14 cellular contexts compared by ENCODE assay signal in genomic region chr10:73968101-73968515, GRCh38. TPM values are rescaled to one million over a fixed set of nuclear protein-coding genes. Genes with fewer than 3 reads are reported as not detected.
DNase-seq lines count a peak whose midpoint lies in the region; ATAC-seq, FAIRE-seq and TF ChIP-seq lines count a peak whose summit lies in the region.
"Had no signal": no experiment of that assay in that cellular context is flagged by ENCODE, and none has a peak within 500 bp of the region (broad histone marks: within the 10 kb centered on the region; RNA-seq: fewer than 3 reads in every experiment).

No MANE protein-coding gene starts in this region.

- peak overlapping the region; percentile 96 for H3K14ac ChIP-seq in IMR-90 (replicated peaks; ENCODE audit: low read depth, low read length)

- no peaks in the 10 kb centered on the region for H3K9me3 Mint-ChIP-seq in neural progenitor cell
- H3K9me3 Mint-ChIP-seq: CD4-positive, CD25-positive, alpha-beta regulatory T cell had no signal

- H3K4me3 ChIP-seq in AG04450 (ENCODE audit: low read depth, low read length), result no peak overlapping the region
- H3K4me3 ChIP-seq in IMR-90 (ENCODE audit: insufficient read depth, low read depth, low read length), result no peak overlapping the region
- H3K4me3 ChIP-seq in endothelial cell of umbilical vein (replicated peaks in 1 of 3; ENCODE audit: insufficient read depth in 1 of 3, low read depth in 1 of 3, low read length in 3 of 3), result no peak overlapping the region
- H3K4me3 ChIP-seq in neural progenitor cell, result no peak overlapping the region
- H3K4me3 ChIP-seq in kidney (ENCODE audit: low read length in 2 of 2), result no peak overlapping the region
- H3K4me3 ChIP-seq in effector memory CD4-positive, alpha-beta T cell (ENCODE audit: insufficient read depth, low read depth, low read length, poor library complexity, severe bottlenecking), result no peak overlapping the region

- peak overlapping the region; percentile 53 for H3K56ac ChIP-seq in IMR-90 (ENCODE audit: extremely low read depth, insufficient read depth, low read length)

- H4K5ac ChIP-seq in IMR-90 (ENCODE audit: low read depth, low read length), result peak overlapping the region; percentile 71

- peak overlapping the region; percentile 95; the same call in 1 of the 2 replicates for H3K23ac ChIP-seq in IMR-90 (ENCODE audit: low read depth, low read length)

- peak overlapping the region; percentile 21 for H3K27ac ChIP-seq in AG04450 (ENCODE audit: low read depth, low read length)
- H3K27ac ChIP-seq in IMR-90 (ENCODE audit: insufficient read depth, low read length), result peak overlapping the region; percentile 74
- H3K27ac ChIP-seq in endothelial cell of umbilical vein (ENCODE audit: insufficient read depth, low read depth, low read length), result peak overlapping the region; percentile 33
- peak overlapping the region; percentile 65 for H3K27ac ChIP-seq in neural progenitor cell
- peak overlapping the region in 1 of 2 donors; percentile 17 for H3K27ac ChIP-seq in kidney (ENCODE audit: low read depth in 2 of 2, low read length in 2 of 2)
- no peak overlapping the region for H3K27ac ChIP-seq in effector memory CD4-positive, alpha-beta T cell (ENCODE audit: insufficient read depth, low read length, poor library complexity, severe bottlenecking)

- CTCF ChIA-PET in AG04450 (lab: Charles Lee) (interaction anchor here (0.6 to 3.2 kb wide), 3 partner anchors 11 to 82 kb away, joined by 3 to 16 read pairs (median 4); no protein-coding TSS in a partner anchor), IMR-90 (lab: Yijun Ruan, JAX) (no interaction called here), endothelial cell of umbilical vein (lab: Charles Lee) (interaction anchor here (0.9 to 4.9 kb wide), 8 partner anchors 11 to 113 kb away, joined by 3 to 32 read pairs (median 6); partner anchors contain the start of gene VCL)

- H3K9ac ChIP-seq in IMR-90 (ENCODE audit: low read depth, low read length) (0 out of 2 replicates have a peak overlapping the region, but pooled peaks have one; percentile 30), endothelial cell of umbilical vein (replicated peaks; ENCODE audit: extremely low read depth, insufficient read depth, low read length) (peak overlapping the region; percentile 19), neural progenitor cell (no peak overlapping the region), kidney (ENCODE audit: low read length in 2 of 2) (no peak overlapping the region)

- peak overlapping the region; percentile 77 for H2BK5ac ChIP-seq in IMR-90 (ENCODE audit: low read depth, low read length, poor library complexity, severe bottlenecking)

- TF ChIP-seq RAD21 in IMR-90 (IDR thresholded peaks at IDR 0.05; ENCODE audit: low read length), result no peak

- no peaks in the 10 kb centered on the region for H3K79me2 ChIP-seq in endothelial cell of umbilical vein (ENCODE audit: control insufficient read depth, insufficient read depth, low read length)
- no peaks in the 10 kb centered on the region for H3K79me2 ChIP-seq in neural progenitor cell (ENCODE audit: low read depth)

- H3K18ac ChIP-seq in IMR-90 (ENCODE audit: low read depth, low read length), result peak overlapping the region; percentile 78

- H3K27me3 ChIP-seq in AG04450 (ENCODE audit: control insufficient read depth, insufficient read depth, low read length) (no peaks in the 10 kb centered on the region), IMR-90 (ENCODE audit: control insufficient read depth, insufficient read depth, low read length) (no peaks in the 10 kb centered on the region), endothelial cell of umbilical vein (ENCODE audit: control insufficient read depth in 2 of 2, insufficient read depth in 2 of 2, low read length in 2 of 2) (no peaks in the 10 kb centered on the region), neural progenitor cell (no peaks in the 10 kb centered on the region)
- H3K27me3 ChIP-seq in effector memory CD4-positive, alpha-beta T cell (replicated peaks; ENCODE audit: control insufficient read depth, insufficient read depth, low read length, poor library complexity, severe bottlenecking), result no peaks in the 10 kb centered on the region

- no peaks in the 10 kb centered on the region for H3K36me3 Mint-ChIP-seq in neural progenitor cell
- H3K36me3 Mint-ChIP-seq: CD4-positive, CD25-positive, alpha-beta regulatory T cell had no signal

- no TSS peak for BruUV-seq in IMR-90 (replicated peaks; lab: Mats Ljungman, UMichigan)
- no TSS peak for BruUV-seq in endothelial cell of umbilical vein (replicated peaks; lab: Mats Ljungman, UMichigan)

- peaks cover 10% of the 10 kb centered on the region for H3K27me3 Mint-ChIP-seq in neural progenitor cell (ENCODE audit: insufficient read depth, low read depth)

- peak overlapping the region; percentile 21 to 94 for H4K8ac ChIP-seq in IMR-90 (ENCODE audit: low read depth in 2 of 2, low read length in 2 of 2)

- no peaks in the 10 kb centered on the region for H3K9me3 ChIP-seq in AG04450 (ENCODE audit: control insufficient read depth, insufficient read depth, low read length)
- no peaks in the 10 kb centered on the region for H3K9me3 ChIP-seq in IMR-90 (ENCODE audit: control insufficient read depth, insufficient read depth, low read length)
- H3K9me3 ChIP-seq in endothelial cell of umbilical vein (replicated peaks; ENCODE audit: control insufficient read depth, insufficient read depth, low read length), result no peaks in the 10 kb centered on the region
- no peaks in the 10 kb centered on the region for H3K9me3 ChIP-seq in neural progenitor cell (ENCODE audit: low read depth)
- no peaks in the 10 kb centered on the region for H3K9me3 ChIP-seq in kidney (ENCODE audit: control insufficient read depth in 1 of 2, low read length in 2 of 2)
- H3K9me3 ChIP-seq in effector memory CD4-positive, alpha-beta T cell (ENCODE audit: control insufficient read depth, low read length), result no peaks in the 10 kb centered on the region

- peak overlapping the region; percentile 94 for H3K4ac ChIP-seq in IMR-90 (ENCODE audit: low read depth, low read length)

- no peaks in the 10 kb centered on the region for H3K36me3 ChIP-seq in IMR-90 (ENCODE audit: control insufficient read depth, insufficient read depth, low read length)
- no peaks in the 10 kb centered on the region for H3K36me3 ChIP-seq in endothelial cell of umbilical vein (ENCODE audit: control insufficient read depth in 2 of 2, extremely low read depth in 1 of 2, insufficient read depth in 2 of 2, low read length in 2 of 2)
- H3K36me3 ChIP-seq in neural progenitor cell, result no peaks in the 10 kb centered on the region
- no peaks in the 10 kb centered on the region for H3K36me3 ChIP-seq in kidney (ENCODE audit: control insufficient read depth in 1 of 2, insufficient read depth in 2 of 2, low read length in 2 of 2)
- no peaks in the 10 kb centered on the region for H3K36me3 ChIP-seq in effector memory CD4-positive, alpha-beta T cell (ENCODE audit: control insufficient read depth, insufficient read depth, low read length)

- in situ Hi-C loops in IMR-90 (cut with MboI; ENCODE audit: low sequenced_read_pairs), result no loop called here

- no peaks in the 10 kb centered on the region for H4K20me1 ChIP-seq in IMR-90 (ENCODE audit: insufficient read depth, low read length)
- no peaks in the 10 kb centered on the region for H4K20me1 ChIP-seq in endothelial cell of umbilical vein (replicated peaks; ENCODE audit: control insufficient read depth, extremely low read depth, insufficient read depth, low read length)
- no peaks in the 10 kb centered on the region for H4K20me1 ChIP-seq in neural progenitor cell (ENCODE audit: low read depth)

- peak overlapping the region; percentile 69 for H2BK20ac ChIP-seq in IMR-90 (ENCODE audit: low read depth, low read length)

- peak overlapping the region; percentile 91 for H4K91ac ChIP-seq in IMR-90 (ENCODE audit: insufficient read depth, low read depth, low read length)

- H3K4me3 Mint-ChIP-seq in neural progenitor cell, result no peak overlapping the region

- H3F3A ChIP-seq in neural progenitor cell (ENCODE audit: low read depth), result peaks cover 54% of the 10 kb centered on the region

- H3K4me2 ChIP-seq in IMR-90 (ENCODE audit: low read depth, low read length) (peak overlapping the region; percentile 7; the same call in 1 of the 2 replicates), endothelial cell of umbilical vein (ENCODE audit: insufficient read depth, low read length) (no peak overlapping the region), neural progenitor cell (peak overlapping the region; percentile 12)

- H3K27ac Mint-ChIP-seq in neural progenitor cell, result peak overlapping the region; percentile 94

- H3K9me1 ChIP-seq in IMR-90 (ENCODE audit: insufficient read depth, low read length), result peaks cover 20% of the 10 kb centered on the region
- H3K9me1 ChIP-seq in endothelial cell of umbilical vein (replicated peaks; ENCODE audit: control insufficient read depth, extremely low read depth, insufficient read depth, low read length), result no peaks in the 10 kb centered on the region

- DNase-seq in AG04450 (ENCODE audit: low read depth, low spot score), result no peak
- no peak for DNase-seq in IMR-90
- peak; percentile 67 for DNase-seq in endothelial cell of umbilical vein (ENCODE audit: low read depth, low spot score)
- DNase-seq in neural progenitor cell (ENCODE audit: low spot score), result no peak
- DNase-seq in epidermal melanocyte (ENCODE audit: insufficient read length, low spot score), result no peak
- DNase-seq in kidney, result no peak
- DNase-seq in effector memory CD4-positive, alpha-beta T cell, result no peak
- DNase-seq: activated T-cell treated with anti-CD3 and anti-CD28 coated beads, Interleukin-2, amount 50 U/mL, for 1 hour; CD4-positive, CD25-positive, alpha-beta regulatory T cell; effector CD8-positive, alpha-beta T cell; NCI-H2081 treated with DMSO at 0.1 percent for 48 hours; stimulated activated CD4-positive, alpha-beta T cell treated with anti-CD3 and anti-CD28 coated beads, Interleukin-4, amount 100 ng/mL, for 4 hours had no signal

- intact Hi-C loops in IMR-90 (cut with micrococcal nuclease), result no loop called here
- intact Hi-C loops in endothelial cell of umbilical vein (cut with micrococcal nuclease), result no loop called here
- intact Hi-C loops in kidney (cut with DNase I), result no loop called here

- POLR2A ChIA-PET in AG04450 (lab: Yijun Ruan, JAX), result interaction anchor here (1.5 kb wide), 1 partner anchor 29 kb away, joined by 5 read pairs; the partner anchor contains the start of gene VCL
- POLR2A ChIA-PET in IMR-90 (lab: Charles Lee; ENCODE audit: unreplicated experiment), result interaction anchor here (1.7 kb wide), 1 partner anchor 29 kb away, joined by 4 read pairs; the partner anchor contains the start of gene VCL
- POLR2A ChIA-PET in endothelial cell of umbilical vein (lab: Charles Lee), result interaction anchor here (0.6 to 0.9 kb wide), 3 partner anchors 30 to 31 kb away, joined by 3 read pairs; partner anchors contain the start of gene VCL

- H3K4me1 Mint-ChIP-seq in neural progenitor cell, result peaks cover 60% of the 10 kb centered on the region

- H2AK9ac ChIP-seq in IMR-90 (replicated peaks; ENCODE audit: low read depth, low read length, poor library complexity), result peak overlapping the region; percentile 7

- ATAC-seq in IMR-90 (ENCODE audit: low read depth) (no peak), GM18858 (IDR thresholded peaks at IDR 0.05; ENCODE audit: unreplicated experiment) (no peak)
- ATAC-seq: left lobe of liver had no signal

- no CpG with 5 or more reads among the region's 5 CpGs for WGBS in IMR-90 (ENCODE audit: extremely low coverage in 2 of 2, insufficient read length in 1 of 2), 2 experiments

- H2AFZ ChIP-seq in IMR-90 (replicated peaks; ENCODE audit: low read length, poor library complexity), result peak overlapping the region; percentile 47
- H2AFZ ChIP-seq in endothelial cell of umbilical vein (ENCODE audit: low read depth, low read length), result peak overlapping the region; percentile 83
- H2AFZ ChIP-seq in neural progenitor cell (replicated peaks), result peak overlapping the region; percentile 74

- H2AK5ac ChIP-seq in IMR-90 (ENCODE audit: low read depth, low read length), result peak overlapping the region; percentile 47

- H3K79me1 ChIP-seq in IMR-90 (ENCODE audit: low read depth in 1 of 2, low read length in 2 of 2), result peaks cover 0 to 21% of the 10 kb centered on the region in 2 experiments; a peak in 2 of 4 replicates

- dilution Hi-C loops in IMR-90 (cut with HindIII; ENCODE audit: low sequenced_read_pairs, unreplicated experiment), result no loop called here
- dilution Hi-C loops in endothelial cell of umbilical vein (cut with MboI; ENCODE audit: extremely low pct_ligation_motif_present, low sequenced_read_pairs), result no loop called here

- H2BK120ac ChIP-seq in IMR-90 (ENCODE audit: low read depth, low read length), result peak overlapping the region; percentile 90

- peak overlapping the region; percentile 99 for H2BK15ac ChIP-seq in IMR-90 (ENCODE audit: low read depth, low read length)

- FAIRE-seq in endothelial cell of umbilical vein (lab: Jason Lieb, UNC), result peak; percentile 18
- no peak for FAIRE-seq in kidney (lab: Jason Lieb, UNC)

- TF ChIP-seq POLR2A in IMR-90 (IDR thresholded peaks at IDR 0.05; ENCODE audit: low read depth, low read length) (no peak), endothelial cell of umbilical vein (IDR thresholded peaks at IDR 0.05; ENCODE audit: low read depth, low read length) (no peak)

- H3K4me1 ChIP-seq in IMR-90 (ENCODE audit: control insufficient read depth, insufficient read depth, low read length) (peaks cover 22% of the 10 kb centered on the region), endothelial cell of umbilical vein (ENCODE audit: control insufficient read depth, extremely low read depth, insufficient read depth, low read length) (peaks cover 39% of the 10 kb centered on the region), neural progenitor cell (peaks cover 34% of the 10 kb centered on the region), kidney (ENCODE audit: control insufficient read depth in 1 of 2, insufficient read depth in 1 of 2, low read depth in 1 of 2, low read length in 2 of 2) (peaks cover 5 to 8% of the 10 kb centered on the region in 2 donors)
- H3K4me1 ChIP-seq in effector memory CD4-positive, alpha-beta T cell (ENCODE audit: control insufficient read depth, insufficient read depth, low read length, poor library complexity, severe bottlenecking), result no peaks in the 10 kb centered on the region

- TF ChIP-seq CTCF in AG04450 (IDR thresholded peaks at IDR 0.05; ENCODE audit: low read depth, low read length) (no peak), IMR-90 (conservative IDR thresholded peaks at IDR 0.05; ENCODE audit: low read depth, low read length) (no peak), endothelial cell of umbilical vein (IDR thresholded peaks at IDR 0.05; ENCODE audit: extremely low read depth in 1 of 2, insufficient read depth in 1 of 2, low read depth in 1 of 2, low read length in 2 of 2) (no peak), neural progenitor cell (IDR thresholded peaks at IDR 0.05) (no peak), kidney (IDR thresholded peaks at IDR 0.05; ENCODE audit: borderline replicate concordance, extremely low read depth, insufficient read depth) (no peak)

RNA-seq across cellular contexts. Expression of gene VCL, which starts 29.8 kb away (rescaled TPM):
- polyA plus RNA-seq in AG04450 (2011; rRNA removed), result 313 and 327 TPM in 2 replicates
- 306 and 321 TPM in 2 replicates for polyA minus RNA-seq in AG04450 (2011; rRNA and poly(A)+ RNA removed)
- total RNA-seq in IMR-90 (2012; rRNA removed), result 283 and 316 TPM in 2 replicates
- 193 and 227 TPM in 2 replicates for polyA plus RNA-seq in IMR-90 (2012; rRNA removed)
- 85.9 and 102 TPM in 2 replicates for polyA plus RNA-seq in IMR-90 (2012; cell fraction: cytosol; rRNA removed)
- 176 and 458 TPM in 2 replicates for polyA plus RNA-seq in IMR-90 (2012; cell fraction: nucleus; rRNA removed; ENCODE audit: low replicate concordance)
- 203 and 231 TPM in 2 replicates for total RNA-seq in endothelial cell of umbilical vein
- 92.7 and 95.4 TPM in 2 replicates for polyA plus RNA-seq in endothelial cell of umbilical vein
- 82.0 and 83.1 TPM in 2 replicates for polyA plus RNA-seq in endothelial cell of umbilical vein (2011; cell fraction: cytosol; rRNA removed)
- 242 and 287 TPM in 2 replicates for polyA plus RNA-seq in endothelial cell of umbilical vein (2011; cell fraction: nucleus; rRNA removed)
- polyA plus RNA-seq in endothelial cell of umbilical vein (2012), result 141 and 150 TPM in 2 replicates
- polyA minus RNA-seq in endothelial cell of umbilical vein, result 182 and 207 TPM in 2 replicates
- 40.0 TPM for polyA minus RNA-seq in endothelial cell of umbilical vein (2011; cell fraction: cytosol; rRNA and poly(A)+ RNA removed)
- polyA minus RNA-seq in endothelial cell of umbilical vein (2011; cell fraction: nucleus; rRNA and poly(A)+ RNA removed), result 197 and 317 TPM in 2 replicates
- total RNA-seq in neural progenitor cell (ENCODE audit: low replicate concordance), result 96.9 and 104 TPM in 2 replicates
- total RNA-seq in kidney, result 167 TPM
- polyA plus RNA-seq in kidney (ENCODE audit: insufficient read depth, low read depth, low replicate concordance), result 23.8 TPM

RNA-seq across cellular contexts. Expression of gene PLAU, which starts 57.2 kb away (rescaled TPM):
- polyA plus RNA-seq in AG04450 (2011; rRNA removed), result 241 and 329 TPM in 2 replicates
- polyA minus RNA-seq in AG04450 (2011; rRNA and poly(A)+ RNA removed), result 140 and 188 TPM in 2 replicates
- total RNA-seq in IMR-90 (2012; rRNA removed), result 115 and 123 TPM in 2 replicates
- polyA plus RNA-seq in IMR-90 (2012; rRNA removed), result 230 and 283 TPM in 2 replicates
- 215 and 255 TPM in 2 replicates for polyA plus RNA-seq in IMR-90 (2012; cell fraction: cytosol; rRNA removed)
- polyA plus RNA-seq in IMR-90 (2012; cell fraction: nucleus; rRNA removed; ENCODE audit: low replicate concordance), result 331 and 562 TPM in 2 replicates
- 32.5 and 34.9 TPM in 2 replicates for total RNA-seq in endothelial cell of umbilical vein
- 22.0 and 23.6 TPM in 2 replicates for polyA plus RNA-seq in endothelial cell of umbilical vein
- polyA plus RNA-seq in endothelial cell of umbilical vein (2011; cell fraction: cytosol; rRNA removed), result 31.7 and 33.2 TPM in 2 replicates
- 33.4 and 36.3 TPM in 2 replicates for polyA plus RNA-seq in endothelial cell of umbilical vein (2011; cell fraction: nucleus; rRNA removed)
- polyA plus RNA-seq in endothelial cell of umbilical vein (2012), result 39.8 and 90.5 TPM in 2 replicates
- 13.1 and 19.7 TPM in 2 replicates for polyA minus RNA-seq in endothelial cell of umbilical vein
- polyA minus RNA-seq in endothelial cell of umbilical vein (2011; cell fraction: cytosol; rRNA and poly(A)+ RNA removed), result 3.0 TPM
- 5.0 TPM in 2 replicates for polyA minus RNA-seq in endothelial cell of umbilical vein (2011; cell fraction: nucleus; rRNA and poly(A)+ RNA removed)
- 7.6 and 10.7 TPM in 2 replicates for total RNA-seq in neural progenitor cell (ENCODE audit: low replicate concordance)
- total RNA-seq in kidney, result 40.8 TPM
- polyA plus RNA-seq in kidney (ENCODE audit: insufficient read depth, low read depth, low replicate concordance), result 82.5 TPM
- polyA plus RNA-seq: CD4-positive, CD25-positive, alpha-beta regulatory T cell had no signal

Comparison
In these comparisons a context has a peak if more than half of its experiments do, and no peak if none do; other contexts are left out.
1. H3K9ac ChIP-seq: peak in IMR-90 (single experiment) and endothelial cell of umbilical vein (single experiment); none in neural progenitor cell (single experiment) and kidney (0 of 2).
2. Peak in every context shown above with its lines, with median percentiles within 50 percentile points of each other: H2AFZ ChIP-seq.